ENCODE assay signal across 16 cellular contexts in the genomic region with DNA sequence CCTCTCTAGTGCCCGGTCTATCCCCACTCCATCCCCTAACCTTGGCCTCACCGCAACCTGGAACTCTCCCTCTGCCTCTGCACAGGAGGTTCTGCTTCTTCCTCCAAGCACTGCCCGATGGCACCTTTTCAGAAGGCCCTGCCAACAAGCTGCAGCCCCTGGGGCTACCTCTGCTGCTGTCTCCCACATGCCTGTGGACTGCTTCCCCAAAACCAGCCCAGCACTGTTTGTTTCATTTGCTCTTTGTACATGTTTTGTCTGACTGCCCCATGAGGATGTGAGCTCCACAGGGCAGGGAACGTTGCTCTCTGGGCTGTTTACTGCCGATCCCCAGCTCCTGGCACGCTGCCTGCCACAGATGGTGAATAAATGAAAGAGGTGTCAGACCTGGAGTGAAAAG.
A peak's percentile ranks its signal among the peaks of the same experiment; 100 is the strongest.
DNase-seq lines count a peak whose midpoint lies in the region; ATAC-seq lines count a peak whose summit lies in the region.
"Had no signal": no experiment of that assay in that cellular context is flagged by ENCODE, and none has a peak within 500 bp of the region (broad histone marks: within the 10 kb centered on the region; RNA-seq: fewer than 3 reads in every experiment).

No MANE protein-coding gene starts in this region.

- intact Hi-C loops in Right ventricle myocardium superior (cut with DNase I), result no loop called here

- no peaks in the 10 kb centered on the region for H3K27me3 Mint-ChIP-seq in stimulated activated naive CD8-positive, alpha-beta T cell treated with anti-CD3 and anti-CD28 coated beads, Interleukin-15, amount 100 ng/mL, for 72 hours

- H3K4me1 Mint-ChIP-seq in stimulated activated naive CD8-positive, alpha-beta T cell treated with anti-CD3 and anti-CD28 coated beads, Interleukin-15, amount 100 ng/mL, for 72 hours, result no peaks in the 10 kb centered on the region
- H3K4me1 Mint-ChIP-seq: B cell; CD4-positive, CD25-positive, alpha-beta regulatory T cell had no signal

- ATAC-seq in Right ventricle myocardium superior (ENCODE audit: poor library complexity), result no peak
- ATAC-seq in stimulated activated naive CD8-positive, alpha-beta T cell treated with anti-CD3 and anti-CD28 coated beads, Interleukin-15, amount 100 ng/mL, for 72 hours, result no peak
- ATAC-seq: CD8-positive, alpha-beta T cell had no signal

- H3K27ac Mint-ChIP-seq in stimulated activated naive CD8-positive, alpha-beta T cell treated with anti-CD3 and anti-CD28 coated beads, Interleukin-15, amount 100 ng/mL, for 72 hours, result no peak overlapping the region
- H3K27ac Mint-ChIP-seq: B cell; CD4-positive, CD25-positive, alpha-beta regulatory T cell; CD8-positive, alpha-beta T cell had no signal

- DNase-seq in DMS 273 (lab: John Stamatoyannopoulos, UW; ENCODE audit: unreplicated experiment) (peak; percentile 64), DMS 273 treated with DMSO at 0.1 percent for 48 hours (lab: John Stamatoyannopoulos, UW) (no peak), NCI-H1694 treated with DMSO at 0.1 percent for 48 hours (lab: John Stamatoyannopoulos, UW) (peak; percentile 45), cerebellar cortex (ENCODE audit: low spot score) (peak; percentile 71), Right ventricle myocardium superior (no peak)
- DNase-seq in activated CD4-positive, alpha-beta T cell treated with anti-CD3 and anti-CD28 coated beads, Interleukin-2, amount 50 U/mL, for 4 hours, result no peak
- DNase-seq in stimulated activated naive CD8-positive, alpha-beta T cell treated with anti-CD3 and anti-CD28 coated beads, Interleukin-15, amount 100 ng/mL, for 72 hours, result no peak
- DNase-seq: Caco-2; CD4-positive, CD25-positive, alpha-beta regulatory T cell; CD8-positive, alpha-beta T cell; DMS53; DMS79 treated with DMSO at 0.1 percent for 48 hours; GM23248; H7; HCEC 1CT had no signal

- no peak overlapping the region for H3K4me3 Mint-ChIP-seq in stimulated activated naive CD8-positive, alpha-beta T cell treated with anti-CD3 and anti-CD28 coated beads, Interleukin-15, amount 100 ng/mL, for 72 hours
- H3K4me3 Mint-ChIP-seq: B cell; CD4-positive, CD25-positive, alpha-beta regulatory T cell; CD8-positive, alpha-beta T cell had no signal

- no peaks in the 10 kb centered on the region for H3K9me3 Mint-ChIP-seq in stimulated activated naive CD8-positive, alpha-beta T cell treated with anti-CD3 and anti-CD28 coated beads, Interleukin-15, amount 100 ng/mL, for 72 hours
- H3K9me3 Mint-ChIP-seq: CD8-positive, alpha-beta T cell had no signal

Comparison
In these comparisons a context has a peak if more than half of its experiments do, and no peak if none do; other contexts are left out.
1. DNase-seq: peak in DMS 273 (single experiment), NCI-H1694 treated with DMSO at 0.1 percent for 48 hours (single experiment) and cerebellar cortex (single experiment); none in DMS 273 treated with DMSO at 0.1 percent for 48 hours (single experiment), activated CD4-positive, alpha-beta T cell treated with anti-CD3 and anti-CD28 coated beads, Interleukin-2, amount 50 U/mL, for 4 hours (0 of 2), Right ventricle myocardium superior (single experiment) and stimulated activated naive CD8-positive, alpha-beta T cell treated with anti-CD3 and anti-CD28 coated beads, Interleukin-15, amount 100 ng/mL, for 72 hours (0 of 2).